In genomic region chr17:21702521-21702920, GRCh38 we compare ENCODE assay signal across 13 cellular contexts. TPM values are rescaled to one million over a fixed set of nuclear protein-coding genes. Genes with fewer than 3 reads are reported as not detected.
"Had no signal": no experiment of that assay in that cellular context is flagged by ENCODE, and none has a peak within 500 bp of the region (broad histone marks: within the 10 kb centered on the region; RNA-seq: fewer than 3 reads in every experiment).

No MANE protein-coding gene starts in this region.

RNA-seq across cellular contexts. Expression of gene KCNJ18, which starts 10.2 kb away (rescaled TPM):
- total RNA-seq: stomach, subcutaneous adipose tissue, temporal lobe, thoracic aorta, thyroid gland, tibial nerve, transverse colon, upper lobe of left lung, upper lobe of right lung, ureter, urinary bladder, uterus, vagina had no signal
- polyA plus RNA-seq: stomach, urinary bladder had no signal
